ENCODE assay signal across 13 cellular contexts in the genomic region with DNA sequence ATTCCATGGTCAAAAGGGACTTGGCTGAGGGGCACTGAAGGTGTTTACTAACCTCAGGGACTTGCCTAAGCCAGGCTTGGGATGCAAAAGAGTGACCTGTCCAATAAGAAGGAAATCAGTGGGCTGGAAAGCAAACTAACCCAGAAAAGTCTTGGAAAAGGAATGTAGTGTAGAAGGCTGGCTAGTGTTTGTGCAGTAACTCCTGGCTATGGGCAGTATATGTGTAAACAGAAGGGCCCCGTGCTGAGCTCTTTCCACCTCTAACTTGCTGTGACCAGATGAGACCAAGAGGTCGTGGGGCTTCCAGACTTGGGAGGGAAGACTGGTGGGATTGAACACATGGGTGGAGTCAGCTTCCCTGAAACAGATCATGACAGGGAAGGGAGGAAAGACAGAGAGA. TPM values are rescaled to one million over a fixed set of nuclear protein-coding genes. Genes with fewer than 3 reads are reported as not detected.
DNase-seq lines count a peak whose midpoint lies in the region; ATAC-seq and TF ChIP-seq lines count a peak whose summit lies in the region.
"Had no signal": no experiment of that assay in that cellular context is flagged by ENCODE, and none has a peak within 500 bp of the region (broad histone marks: within the 10 kb centered on the region; RNA-seq: fewer than 3 reads in every experiment).

No MANE protein-coding gene starts in this region.

- peak overlapping the region; percentile 84 for H3K27ac Mint-ChIP-seq in activated naive CD8-positive, alpha-beta T cell treated with anti-CD3 and anti-CD28 coated beads, Interleukin-2, amount 10 ng/mL, durations not matched to agents 7 days and 5 days
- H3K27ac Mint-ChIP-seq in mesothelial cell of epicardium = peak overlapping the region; percentile 50

- H3K27me3 ChIP-seq in heart left ventricle (no peaks in the 10 kb centered on the region), upper lobe of left lung (no peaks in the 10 kb centered on the region)
- H3K27me3 ChIP-seq: MG63 had no signal

- H3K36me3 ChIP-seq in heart left ventricle = peaks cover 0 to 52% (median 48%) of the 10 kb centered on the region in 9 donors
- H3K36me3 ChIP-seq in upper lobe of left lung = peaks cover 10 to 46% (median 22%) of the 10 kb centered on the region in 4 donors
- H3K36me3 ChIP-seq: MG63 had no signal

- no peak for TF ChIP-seq EP300 in upper lobe of left lung (IDR thresholded peaks at IDR 0.05)

- intact Hi-C loops in heart left ventricle (cut with DNase I) = no loop called here
- intact Hi-C loops in cardiac septum (cut with DNase I) = no loop called here

- 47 to 66% (median 54%) methylated on average over 2 of the region's 2 CpGs for WGBS in heart left ventricle, 4 donors
- WGBS in upper lobe of left lung, 2 donors = 28 to 38% methylated on average over 2 of the region's 2 CpGs

- POLR2A ChIA-PET in activated naive CD8-positive, alpha-beta T cell treated with anti-CD3 and anti-CD28 coated beads, Interleukin-2, amount 10 ng/mL, durations not matched to agents 7 days and 5 days (lab: Charles Lee) = no interaction called here

- no peaks in the 10 kb centered on the region for H3K9me3 Mint-ChIP-seq in activated naive CD8-positive, alpha-beta T cell treated with anti-CD3 and anti-CD28 coated beads, Interleukin-2, amount 10 ng/mL, durations not matched to agents 7 days and 5 days
- no peaks in the 10 kb centered on the region for H3K9me3 Mint-ChIP-seq in mesothelial cell of epicardium

- H3K36me3 Mint-ChIP-seq in activated naive CD8-positive, alpha-beta T cell treated with anti-CD3 and anti-CD28 coated beads, Interleukin-2, amount 10 ng/mL, durations not matched to agents 7 days and 5 days = peaks cover 8% of the 10 kb centered on the region
- peaks cover 21% of the 10 kb centered on the region for H3K36me3 Mint-ChIP-seq in mesothelial cell of epicardium

- H3K4me3 ChIP-seq in heart left ventricle (peak overlapping the region in 4 of 12 donors; percentile 55 to 82 (median 72)), upper lobe of left lung (peak overlapping the region in 1 of 4 donors; percentile 23)
- H3K4me3 ChIP-seq: MG63, SK-N-MC had no signal

- TF ChIP-seq CTCF in heart left ventricle (IDR thresholded peaks at IDR 0.05) (no peak), mesothelial cell of epicardium (IDR thresholded peaks at IDR 0.05; ENCODE audit: unreplicated experiment) (no peak), upper lobe of left lung (IDR thresholded peaks at IDR 0.05) (no peak)

- DNase-seq in heart left ventricle (no peak), cardiac septum (ENCODE audit: low spot score) (no peak), mesothelial cell of epicardium (ENCODE audit: low spot score in 2 of 2, unreplicated experiment in 2 of 2) (no peak), upper lobe of left lung (no peak), NCI-H526 treated with DMSO at 0.1 percent for 48 hours (lab: John Stamatoyannopoulos, UW) (no peak)
- DNase-seq in activated naive CD8-positive, alpha-beta T cell treated with anti-CD3 and anti-CD28 coated beads, Interleukin-2, amount 10 ng/mL, durations not matched to agents 7 days and 5 days = no peak
- DNase-seq in activated CD8-positive, alpha-beta memory T cell treated with anti-CD3 and anti-CD28 coated beads for 24 hours = no peak
- DNase-seq: foreskin melanocyte, MG63, NCI-H2171 treated with DMSO at 0.1 percent for 48 hours had no signal

- H3K4me3 Mint-ChIP-seq in activated naive CD8-positive, alpha-beta T cell treated with anti-CD3 and anti-CD28 coated beads, Interleukin-2, amount 10 ng/mL, durations not matched to agents 7 days and 5 days = peak overlapping the region; percentile 62
- H3K4me3 Mint-ChIP-seq in mesothelial cell of epicardium = peak overlapping the region; percentile 4

- no peaks in the 10 kb centered on the region for H3K9me3 ChIP-seq in heart left ventricle
- no peaks in the 10 kb centered on the region for H3K9me3 ChIP-seq in upper lobe of left lung
- H3K9me3 ChIP-seq: MG63 had no signal

- no peaks in the 10 kb centered on the region for H3K27me3 Mint-ChIP-seq in activated naive CD8-positive, alpha-beta T cell treated with anti-CD3 and anti-CD28 coated beads, Interleukin-2, amount 10 ng/mL, durations not matched to agents 7 days and 5 days
- no peaks in the 10 kb centered on the region for H3K27me3 Mint-ChIP-seq in mesothelial cell of epicardium (ENCODE audit: low read depth)

- peak overlapping the region in 7 of 12 donors; percentile 11 to 64 (median 52) for H3K27ac ChIP-seq in heart left ventricle
- peak overlapping the region; percentile 22 to 96 (median 64) for H3K27ac ChIP-seq in upper lobe of left lung

- ATAC-seq in heart left ventricle = no peak
- no peak for ATAC-seq in activated naive CD8-positive, alpha-beta T cell treated with anti-CD3 and anti-CD28 coated beads, Interleukin-2, amount 10 ng/mL, durations not matched to agents 7 days and 5 days (ENCODE audit: low read depth)
- no peak for ATAC-seq in upper lobe of left lung (ENCODE audit: low FRiP score in 2 of 2)
- ATAC-seq in GM19395 (IDR thresholded peaks at IDR 0.05; ENCODE audit: unreplicated experiment) = no peak

- peaks cover 52% of the 10 kb centered on the region for H3K4me1 Mint-ChIP-seq in activated naive CD8-positive, alpha-beta T cell treated with anti-CD3 and anti-CD28 coated beads, Interleukin-2, amount 10 ng/mL, durations not matched to agents 7 days and 5 days
- H3K4me1 Mint-ChIP-seq in mesothelial cell of epicardium = peaks cover 41% of the 10 kb centered on the region

- TF ChIP-seq POLR2A in heart left ventricle (IDR thresholded peaks at IDR 0.05) (no peak), upper lobe of left lung (IDR thresholded peaks at IDR 0.05) (no peak)

- peaks cover 12 to 81% (median 43%) of the 10 kb centered on the region in 12 donors for H3K4me1 ChIP-seq in heart left ventricle
- H3K4me1 ChIP-seq in upper lobe of left lung = peaks cover 39 to 58% (median 48%) of the 10 kb centered on the region in 4 donors

RNA-seq across cellular contexts. Expression of gene MINDY1, which starts 4.1 kb away (rescaled TPM):
- total RNA-seq in heart left ventricle (10 to 100 TPM; 37.6 to 98.4 (median 54.2) TPM), cardiac septum (49.1 TPM), mesothelial cell of epicardium (29.7 to 31.7 TPM (median 30.9 TPM) in 3 replicates), upper lobe of left lung (10 to 100 TPM; 14.5 to 34.3 (median 26.9) TPM)
- polyA plus RNA-seq in heart left ventricle = 10 to 100 TPM; 18.5 to 20.4 TPM
- total RNA-seq in activated naive CD8-positive, alpha-beta T cell treated with anti-CD3 and anti-CD28 coated beads, Interleukin-2, amount 10 ng/mL, durations not matched to agents 7 days and 5 days = 10 to 100 TPM; 11.5 to 12.7 TPM

RNA-seq across cellular contexts. Expression of gene PRUNE1, which starts 5.6 kb away (rescaled TPM):
- total RNA-seq in heart left ventricle (10 to 100 TPM; 32.5 to 65.3 (median 42.0) TPM), cardiac septum (31.0 TPM), mesothelial cell of epicardium (25.0 to 25.8 TPM (median 25.4 TPM) in 3 replicates), upper lobe of left lung (10 to 100 TPM; 16.3 to 28.3 (median 21.2) TPM)
- 10 to 100 TPM; 15.1 to 22.8 TPM for polyA plus RNA-seq in heart left ventricle
- 10 to 100 TPM; 22.9 to 23.2 TPM for total RNA-seq in activated naive CD8-positive, alpha-beta T cell treated with anti-CD3 and anti-CD28 coated beads, Interleukin-2, amount 10 ng/mL, durations not matched to agents 7 days and 5 days

RNA-seq across cellular contexts. Expression of gene ANXA9, which starts 20.5 kb away (rescaled TPM):
- 1 to 10 TPM in 1 of 9 donors, under 1 TPM in 3, not detected in 5; 0.12 to 2.0 (median 0.35) TPM for total RNA-seq in heart left ventricle
- polyA plus RNA-seq in heart left ventricle = under 1 TPM in 1 of 2 donors, not detected in 1; 0.19 TPM
- 0.16 TPM for total RNA-seq in cardiac septum
- not detected for total RNA-seq in activated naive CD8-positive, alpha-beta T cell treated with anti-CD3 and anti-CD28 coated beads, Interleukin-2, amount 10 ng/mL, durations not matched to agents 7 days and 5 days
- 1.2 TPM in 3 replicates for total RNA-seq in mesothelial cell of epicardium
- total RNA-seq in upper lobe of left lung = 1 to 10 TPM in 4 of 6 donors, under 1 TPM in 1, not detected in 1; 0.67 to 5.2 (median 1.2) TPM
- total RNA-seq: dermis microvascular lymphatic vessel endothelial cell had no signal

RNA-seq across cellular contexts. Expression of gene CERS2, which starts 28.0 kb away (rescaled TPM):
- total RNA-seq in heart left ventricle = 100 to 1,000 TPM in 2 of 9 donors, 10 to 100 TPM in 7; 51.7 to 113 (median 76.1) TPM
- polyA plus RNA-seq in heart left ventricle = 10 to 100 TPM; 72.0 to 94.1 TPM
- total RNA-seq in cardiac septum = 76.0 TPM
- 100 to 1,000 TPM; 153 TPM for total RNA-seq in activated naive CD8-positive, alpha-beta T cell treated with anti-CD3 and anti-CD28 coated beads, Interleukin-2, amount 10 ng/mL, durations not matched to agents 7 days and 5 days
- total RNA-seq in mesothelial cell of epicardium = 127 to 137 TPM (median 132 TPM) in 3 replicates
- 100 to 1,000 TPM in 5 of 6 donors, 10 to 100 TPM in 1; 93.2 to 322 (median 204) TPM for total RNA-seq in upper lobe of left lung

RNA-seq across cellular contexts. Expression of gene BNIPL, which starts 33.8 kb away (rescaled TPM):
- under 1 TPM in 7 of 9 donors, not detected in 2; 0.09 to 0.59 (median 0.38) TPM for total RNA-seq in heart left ventricle
- under 1 TPM; 0.07 to 0.65 TPM for polyA plus RNA-seq in heart left ventricle
- 0.32 TPM for total RNA-seq in cardiac septum
- 1 to 10 TPM; 2.8 to 4.1 TPM for total RNA-seq in activated naive CD8-positive, alpha-beta T cell treated with anti-CD3 and anti-CD28 coated beads, Interleukin-2, amount 10 ng/mL, durations not matched to agents 7 days and 5 days
- 4.2 to 5.7 TPM (median 4.6 TPM) in 3 replicates for total RNA-seq in mesothelial cell of epicardium
- 100 to 1,000 TPM in 1 of 6 donors, 10 to 100 TPM in 2, 1 to 10 TPM in 3; 2.3 to 213 (median 11.7) TPM for total RNA-seq in upper lobe of left lung
